21 cellular contexts compared by ENCODE assay signal in the genomic region with DNA sequence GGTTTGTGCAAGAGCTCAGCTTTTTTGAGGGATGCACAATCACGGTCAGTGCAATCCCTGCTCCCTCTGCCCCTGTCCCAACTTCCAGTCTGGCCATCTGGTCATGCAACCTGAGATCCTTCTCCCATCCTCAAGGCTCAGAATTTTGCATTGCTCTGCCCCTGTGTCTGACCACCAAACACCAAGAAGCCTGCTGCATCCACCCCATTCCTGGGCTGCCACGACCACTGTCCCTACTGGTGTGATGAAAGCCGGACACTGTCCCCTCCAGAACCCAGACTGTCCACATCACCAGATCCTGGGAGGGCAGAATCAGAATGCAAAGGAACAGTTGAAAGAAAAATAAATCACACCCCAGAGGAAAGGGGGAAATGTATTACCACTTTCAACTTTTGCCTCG.
DNase-seq lines count a peak whose midpoint lies in the region; ATAC-seq and TF ChIP-seq lines count a peak whose summit lies in the region.
"Had no signal": no experiment of that assay in that cellular context is flagged by ENCODE, and none has a peak within 500 bp of the region (broad histone marks: within the 10 kb centered on the region; RNA-seq: fewer than 3 reads in every experiment).

No MANE protein-coding gene starts in this region.

- no peaks in the 10 kb centered on the region for H3K27me3 ChIP-seq in BLaER1 treated with 17β-estradiol and CSF1 and Interleukin-3, amounts not matched to agents 10 nM and 100 nM
- H3K27me3 ChIP-seq in prostate gland (replicated peaks; ENCODE audit: insufficient read depth) = peaks cover 2% of the 10 kb centered on the region
- H3K27me3 ChIP-seq: SJSA1 had no signal

- H3K4me1 Mint-ChIP-seq in WTC11 = peaks cover 36% of the 10 kb centered on the region
- H3K4me1 Mint-ChIP-seq: B cell had no signal

- no peak for DNase-seq in WTC11 (ENCODE audit: low spot score)
- DNase-seq in islet precursor cell = peak; percentile 29
- peak; percentile 29 for DNase-seq in ureter (ENCODE audit: low spot score)
- no peak for DNase-seq in prostate gland (ENCODE audit: low spot score)
- DNase-seq in DMS53 treated with DMSO at 0.1 percent for 48 hours (lab: John Stamatoyannopoulos, UW; ENCODE audit: unreplicated experiment) = no peak
- DNase-seq in activated CD4-positive, CD25-positive, alpha-beta regulatory T cell (lab: John Stamatoyannopoulos, UW) = no peak
- DNase-seq: Calu3, GM23248, HCEC 1CT, MV-4-11, NCI-H1105, NCI-H1436 treated with DMSO at 0.1 percent for 48 hours, NCI-H187 treated with DMSO at 0.1 percent for 48 hours, NCI-H446, NCI-H524 treated with DMSO at 0.1 percent for 48 hours, Right ventricle myocardium superior, RPMI8226 had no signal

- H3K27me3 Mint-ChIP-seq in WTC11 (ENCODE audit: low read depth) = no peaks in the 10 kb centered on the region

- H3K27ac ChIP-seq in BLaER1 treated with 17β-estradiol and CSF1 and Interleukin-3, amounts not matched to agents 10 nM and 100 nM = peak overlapping the region in 1 of 11 experiments; percentile 10; a peak in 1 of 22 replicates
- H3K27ac ChIP-seq in prostate gland = no peak overlapping the region
- H3K27ac ChIP-seq: GM23248, SJSA1 had no signal

- WGBS in prostate gland = 99% methylated on average over 4 of the region's 4 CpGs

- no peak for ATAC-seq in WTC11
- ATAC-seq: K562 had no signal

- POLR2A ChIA-PET in WTC11 (lab: Charles Lee) = no interaction called here

- CTCF ChIA-PET in WTC11 (lab: Charles Lee) = interaction anchor here (1.2 to 5.2 kb wide), 2 partner anchors 11 to 47 kb away, joined by 3 to 27 read pairs; no protein-coding TSS in a partner anchor

- H3K4me1 ChIP-seq in BLaER1 treated with 17β-estradiol and CSF1 and Interleukin-3, amounts not matched to agents 10 nM and 100 nM = peaks cover 4 to 89% (median 71%) of the 10 kb centered on the region in 10 experiments; a peak in 18 of 20 replicates
- no peaks in the 10 kb centered on the region for H3K4me1 ChIP-seq in prostate gland (replicated peaks)
- H3K4me1 ChIP-seq: SJSA1 had no signal

- H3K36me3 Mint-ChIP-seq in WTC11 = no peaks in the 10 kb centered on the region

- no peaks in the 10 kb centered on the region for H3K9me3 Mint-ChIP-seq in WTC11

- peak overlapping the region in 8 of 11 experiments; percentile 40 to 80 (median 77); a peak in 16 of 22 replicates for H3K4me2 ChIP-seq in BLaER1 treated with 17β-estradiol and CSF1 and Interleukin-3, amounts not matched to agents 10 nM and 100 nM

- H4K20me1 ChIP-seq in BLaER1 treated with 17β-estradiol and CSF1 and Interleukin-3, amounts not matched to agents 10 nM and 100 nM = peaks cover 0 to 10% (median 0%) of the 10 kb centered on the region in 11 experiments; a peak in 2 of 22 replicates

- no peak overlapping the region for H3K4me3 Mint-ChIP-seq in WTC11
- H3K4me3 Mint-ChIP-seq: B cell had no signal

- intact Hi-C loops in prostate gland (cut with DNase I) = loop anchor here (5.0 kb wide), 2 partner anchors 153 to 253 kb away; a partner anchor contains a TSS

- no peak for TF ChIP-seq POLR2A in prostate gland (IDR thresholded peaks at IDR 0.05)

- peaks cover 0 to 4% (median 0%) of the 10 kb centered on the region in 11 experiments; a peak in 2 of 22 replicates for H3K36me3 ChIP-seq in BLaER1 treated with 17β-estradiol and CSF1 and Interleukin-3, amounts not matched to agents 10 nM and 100 nM
- no peaks in the 10 kb centered on the region for H3K36me3 ChIP-seq in prostate gland
- H3K36me3 ChIP-seq: SJSA1 had no signal

- no peaks in the 10 kb centered on the region for H3K9me3 ChIP-seq in BLaER1 treated with 17β-estradiol and CSF1 and Interleukin-3, amounts not matched to agents 10 nM and 100 nM (replicated peaks in 1 of 11)
- H3K9me3 ChIP-seq in prostate gland = no peaks in the 10 kb centered on the region
- H3K9me3 ChIP-seq: SJSA1 had no signal

- H3K27ac Mint-ChIP-seq in WTC11 = peak overlapping the region; percentile 65
- H3K27ac Mint-ChIP-seq: B cell had no signal

- TF ChIP-seq CTCF in WTC11 (IDR thresholded peaks at IDR 0.05) (no peak), prostate gland (IDR thresholded peaks at IDR 0.05) (no peak)

- no peak overlapping the region for H3K9ac ChIP-seq in BLaER1 treated with 17β-estradiol and CSF1 and Interleukin-3, amounts not matched to agents 10 nM and 100 nM
- H3K9ac ChIP-seq: GM23248 had no signal

- H3K4me3 ChIP-seq in BLaER1 treated with 17β-estradiol and CSF1 and Interleukin-3, amounts not matched to agents 10 nM and 100 nM = no peak overlapping the region
- no peak overlapping the region for H3K4me3 ChIP-seq in prostate gland
- H3K4me3 ChIP-seq: GM23248, K562, SJSA1 had no signal

TF ChIP-seq in WTC11, 78 proteins besides CTCF, POLR2A, EP300 and RAD21:
- no peak for TF ChIP-seq ETV6 (CRISPR knock-in tag; IDR thresholded peaks at IDR 0.05)

Comparison
In these comparisons a context has a peak if more than half of its experiments do, and no peak if none do; other contexts are left out.
1. DNase-seq: peak in islet precursor cell (single experiment) and ureter (single experiment); none in WTC11 (single experiment), prostate gland (single experiment), DMS53 treated with DMSO at 0.1 percent for 48 hours (single experiment) and activated CD4-positive, CD25-positive, alpha-beta regulatory T cell (0 of 4).